Comparison of ENCODE assay signal across 14 cellular contexts in the genomic region with DNA sequence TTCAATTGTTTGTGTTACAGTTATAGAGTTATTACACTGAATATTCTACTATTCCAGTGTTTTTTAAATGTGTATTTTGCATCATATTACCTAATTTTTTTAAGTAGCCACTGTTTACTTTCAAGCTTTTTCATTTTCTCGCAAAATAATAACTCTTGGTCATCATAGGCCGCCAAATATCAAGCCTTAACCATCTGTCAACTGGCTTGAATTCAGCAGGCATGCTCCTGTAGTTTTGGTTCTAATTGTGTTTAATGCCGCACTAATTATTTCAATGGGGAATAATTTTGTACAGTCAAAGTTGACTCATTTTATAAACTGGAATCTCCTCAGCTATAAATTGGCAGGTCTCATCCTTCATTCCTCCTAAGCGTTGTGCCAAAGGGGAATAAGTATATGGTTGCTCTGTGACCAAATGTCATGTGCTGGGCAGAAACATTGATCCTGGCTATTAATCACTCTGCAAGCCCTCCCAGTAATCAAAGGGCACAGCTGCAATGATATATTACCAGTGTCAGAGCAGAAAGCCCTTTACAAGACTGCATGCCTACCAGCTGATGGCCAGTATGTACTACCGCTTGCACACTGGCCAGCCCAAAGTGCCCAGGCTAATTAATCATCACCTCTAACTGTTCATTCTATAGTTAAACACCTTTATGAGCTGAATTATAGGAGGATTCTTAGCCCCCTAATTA.
"Had no signal": no experiment of that assay in that cellular context is flagged by ENCODE, and none has a peak within 500 bp of the region (broad histone marks: within the 10 kb centered on the region; RNA-seq: fewer than 3 reads in every experiment).

No MANE protein-coding gene starts in this region.

- H3K27me3 ChIP-seq: brain microvascular endothelial cell, gastrocnemius medialis, suprapubic skin had no signal

- H3K36me3 ChIP-seq: brain microvascular endothelial cell, gastrocnemius medialis, suprapubic skin had no signal

- H3K9me3 ChIP-seq: gastrocnemius medialis, suprapubic skin had no signal

- H3K27ac ChIP-seq: brain microvascular endothelial cell, epithelial cell of prostate, gastrocnemius medialis, suprapubic skin had no signal

- H3K4me3 ChIP-seq: gastrocnemius medialis, lung, suprapubic skin had no signal

- ATAC-seq: activated CD4-positive, CD25-positive, alpha-beta regulatory T cell treated with anti-CD3 and anti-CD28 coated beads, Interleukin-2, amount 50 U/mL, for 24 hours; gastrocnemius medialis; left colon; sciatic nerve had no signal

- H3K4me1 ChIP-seq: gastrocnemius medialis, suprapubic skin had no signal

- DNase-seq: activated CD4-positive, alpha-beta T cell treated with anti-CD3 and anti-CD28 coated beads, Interleukin-2, amount 50 U/mL, for 1 hour; activated CD8-positive, alpha-beta memory T cell treated with anti-CD3 and anti-CD28 coated beads for 24 hours; activated naive CD8-positive, alpha-beta T cell treated with anti-CD3 and anti-CD28 coated beads, Interleukin-2, amount 10 ng/mL, durations not matched to agents 7 days and 5 days; brain microvascular endothelial cell; cerebellar nuclear complex; dermis blood vessel endothelial cell; gastrocnemius medialis; left colon; trophoblast cell had no signal
